In the genomic region with DNA sequence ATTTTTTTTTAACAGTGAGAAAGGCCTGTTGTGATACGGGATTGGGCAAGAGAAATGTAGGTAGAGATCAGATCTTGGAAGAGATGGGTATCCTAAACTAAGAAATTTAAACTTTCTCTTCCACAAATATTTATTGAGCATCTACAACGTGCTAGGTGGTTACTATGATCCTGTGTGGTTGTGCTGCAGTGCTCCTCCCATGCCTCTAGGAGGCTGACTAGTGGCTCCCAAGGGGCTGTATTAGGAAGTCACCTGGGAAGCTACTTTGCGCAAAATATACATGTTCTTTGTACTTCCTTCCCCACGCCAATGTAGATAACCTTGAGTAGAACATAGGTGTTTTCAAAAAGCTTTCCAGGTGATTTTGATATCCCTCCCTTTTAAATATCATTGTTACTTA, we compare ENCODE assay signal across 14 cellular contexts. TPM values are rescaled to one million over a fixed set of nuclear protein-coding genes. Genes with fewer than 3 reads are reported as not detected.
DNase-seq lines count a peak whose midpoint lies in the region; ATAC-seq, FAIRE-seq and TF ChIP-seq lines count a peak whose summit lies in the region.
"Had no signal": no experiment of that assay in that cellular context is flagged by ENCODE, and none has a peak within 500 bp of the region (broad histone marks: within the 10 kb centered on the region; RNA-seq: fewer than 3 reads in every experiment).

No MANE protein-coding gene starts in this region.

- FAIRE-seq in GM12892 (lab: Jason Lieb, UNC), result peak; percentile 70
- FAIRE-seq: TTC549 had no signal

- no peak overlapping the region for H3K4me2 ChIP-seq in mesendoderm (ENCODE audit: low read length)

- no peak overlapping the region for H2AK5ac ChIP-seq in mesendoderm (ENCODE audit: low read length)

- no peak overlapping the region for H4K8ac ChIP-seq in mesendoderm (ENCODE audit: low read depth, low read length)

- H3K4me3 Mint-ChIP-seq in CD4-positive, alpha-beta T cell, result peak overlapping the region; percentile 2
- H3K4me3 Mint-ChIP-seq in activated B cell treated with CpG ODN at 0.5 μM for 24 hours, result peak overlapping the region; percentile 12

- H3K56ac ChIP-seq in mesendoderm (ENCODE audit: low read length), result no peak overlapping the region

- no peaks in the 10 kb centered on the region for H3K9me3 Mint-ChIP-seq in CD4-positive, alpha-beta T cell
- H3K9me3 Mint-ChIP-seq in activated B cell treated with CpG ODN at 0.5 μM for 24 hours, result no peaks in the 10 kb centered on the region
- H3K9me3 Mint-ChIP-seq: IgD-negative memory B cell had no signal

- peaks cover 5% of the 10 kb centered on the region for H3K79me2 ChIP-seq in mesendoderm (ENCODE audit: control insufficient read depth, insufficient read depth, low read length)

- H2BK120ac ChIP-seq in mesendoderm (ENCODE audit: low read depth, low read length), result no peak overlapping the region

- peaks cover 92% of the 10 kb centered on the region for H3K4me1 Mint-ChIP-seq in CD4-positive, alpha-beta T cell (ENCODE audit: low read depth)
- H3K4me1 Mint-ChIP-seq in activated B cell treated with CpG ODN at 0.5 μM for 24 hours, result peaks cover 97% of the 10 kb centered on the region

- H2BK15ac ChIP-seq in mesendoderm (replicated peaks; ENCODE audit: low read depth), result no peak overlapping the region

- H3K4me3 ChIP-seq in mesendoderm (ENCODE audit: low read length), result no peak overlapping the region
- H3K4me3 ChIP-seq: prostate gland had no signal

- H3K27me3 ChIP-seq in CD4-positive, alpha-beta T cell (ENCODE audit: control insufficient read depth, insufficient read depth, low read length), result no peaks in the 10 kb centered on the region
- no peaks in the 10 kb centered on the region for H3K27me3 ChIP-seq in mesendoderm (ENCODE audit: insufficient read depth, low read length, poor library complexity)

- no peaks in the 10 kb centered on the region for H3K36me3 ChIP-seq in mesendoderm (ENCODE audit: control insufficient read depth, insufficient read depth, low read length)
- H3K36me3 ChIP-seq: prostate gland had no signal

- H3K36me3 Mint-ChIP-seq in CD4-positive, alpha-beta T cell (ENCODE audit: low read depth), result peaks cover 44% of the 10 kb centered on the region
- H3K36me3 Mint-ChIP-seq in activated B cell treated with CpG ODN at 0.5 μM for 24 hours (ENCODE audit: low read depth), result peaks cover 40% of the 10 kb centered on the region

- DNase-seq in CD4-positive, alpha-beta T cell, result no peak
- DNase-seq in GM12892 (ENCODE audit: insufficient read length), result no peak
- no peak for DNase-seq in activated B cell treated with CpG ODN at 0.5 μM for 24 hours
- peak; percentile 42 for DNase-seq in mesendoderm
- DNase-seq in activated CD8-positive, alpha-beta memory T cell treated with anti-CD3 and anti-CD28 coated beads, Interleukin-2, amount 50 U/mL, for 48 hours, result no peak
- no peak for DNase-seq in activated CD4-positive, CD25-positive, alpha-beta regulatory T cell (lab: John Stamatoyannopoulos, UW)
- no peak for DNase-seq in islet precursor cell
- DNase-seq in stimulated activated CD4-positive, alpha-beta T cell treated with anti-CD3 and anti-CD28 coated beads, Interleukin-15, amount 100 ng/mL, for 24 hours, result no peak
- DNase-seq: activated effector memory CD4-positive, alpha-beta T cell treated with Interleukin-2 at 50 U/mL for 16 hours; GF-D8; kidney glomerular epithelial cell had no signal

- H3K4ac ChIP-seq in mesendoderm (ENCODE audit: low read depth, low read length), result no peak overlapping the region

- H3K27me3 Mint-ChIP-seq in CD4-positive, alpha-beta T cell, result no peaks in the 10 kb centered on the region
- no peaks in the 10 kb centered on the region for H3K27me3 Mint-ChIP-seq in activated B cell treated with CpG ODN at 0.5 μM for 24 hours
- H3K27me3 Mint-ChIP-seq: IgD-negative memory B cell had no signal

- no peak for TF ChIP-seq POLR2A in GM12892 (IDR thresholded peaks at IDR 0.05; ENCODE audit: low read depth, low read length)

- WGBS in mesendoderm (ENCODE audit: extremely low coverage, insufficient coverage, low lambda C conversion rate), result no CpG with 5 or more reads among the region's 4 CpGs

- H3K9ac ChIP-seq in mesendoderm (ENCODE audit: low read length), result no peak overlapping the region

- no peak overlapping the region for H3K27ac Mint-ChIP-seq in CD4-positive, alpha-beta T cell
- peak overlapping the region; percentile 39 for H3K27ac Mint-ChIP-seq in activated B cell treated with CpG ODN at 0.5 μM for 24 hours

- H3K79me1 ChIP-seq in mesendoderm (ENCODE audit: low read length), result peaks cover 19% of the 10 kb centered on the region

- no peak overlapping the region for H3K18ac ChIP-seq in mesendoderm (ENCODE audit: low read length)

- no peak overlapping the region for H3K23ac ChIP-seq in mesendoderm (ENCODE audit: low read length)

- intact Hi-C loops in CD4-positive, alpha-beta T cell (cut with DNase I, micrococcal nuclease), result no loop called here
- intact Hi-C loops in activated B cell treated with CpG ODN at 0.5 μM for 24 hours (cut with micrococcal nuclease), result loop anchor here (1.0 to 2.0 kb wide), 2 partner anchors 12 to 23 kb away; no protein-coding TSS in a partner anchor

- peak; percentile 51 for ATAC-seq in CD4-positive, alpha-beta T cell (ENCODE audit: poor library complexity)
- peak; percentile 51 for ATAC-seq in activated B cell treated with CpG ODN at 0.5 μM for 24 hours (ENCODE audit: low read depth)

- H2BK5ac ChIP-seq in mesendoderm (ENCODE audit: low read length), result no peak overlapping the region

- TF ChIP-seq CTCF in CD4-positive, alpha-beta T cell (IDR thresholded peaks at IDR 0.05), result peak; percentile 21
- no peak for TF ChIP-seq CTCF in activated B cell treated with CpG ODN at 0.5 μM for 24 hours (IDR thresholded peaks at IDR 0.05)

- no peaks in the 10 kb centered on the region for H3K9me3 ChIP-seq in CD4-positive, alpha-beta T cell (ENCODE audit: control insufficient read depth, low read length)
- H3K9me3 ChIP-seq: prostate gland had no signal

- H4K5ac ChIP-seq in mesendoderm (ENCODE audit: low read length), result no peak overlapping the region

- POLR2A ChIA-PET in CD4-positive, alpha-beta T cell (lab: Charles Lee), result interaction anchor here (1.1 to 4.2 kb wide), 4 partner anchors 21 to 44 kb away, joined by 4 to 23 read pairs (median 7); a partner anchor contains a TSS
- POLR2A ChIA-PET in activated B cell treated with CpG ODN at 0.5 μM for 24 hours (lab: Charles Lee), result interaction anchor here (0.6 to 4.2 kb wide), 5 partner anchors 9 to 27 kb away, joined by 3 to 16 read pairs (median 5); a partner anchor contains a TSS

- CTCF ChIA-PET in CD4-positive, alpha-beta T cell (lab: Charles Lee), result interaction anchor here (0.6 to 4.7 kb wide), 11 partner anchors 10 to 68 kb away, joined by 3 to 15 read pairs (median 4); a partner anchor contains a TSS
- CTCF ChIA-PET in activated B cell treated with CpG ODN at 0.5 μM for 24 hours (lab: Charles Lee), result interaction anchor here (0.9 to 1.5 kb wide), 4 partner anchors 10 to 26 kb away, joined by 3 to 7 read pairs (median 4); no protein-coding TSS in a partner anchor

- H3K4me1 ChIP-seq in mesendoderm (ENCODE audit: control insufficient read depth, low read depth, low read length), result peaks cover 4% of the 10 kb centered on the region
- H3K4me1 ChIP-seq: prostate gland had no signal

- H3K27ac ChIP-seq in CD4-positive, alpha-beta T cell (ENCODE audit: low read depth, low read length), result no peak overlapping the region
- no peak overlapping the region for H3K27ac ChIP-seq in mesendoderm (ENCODE audit: low read depth, low read length)
- H3K27ac ChIP-seq: prostate gland had no signal

RNA-seq across cellular contexts. Expression of a gene that starts 27.2 kb away (rescaled TPM):
- total RNA-seq in CD4-positive, alpha-beta T cell, result 100 to 1,000 TPM; 280 to 282 TPM
- 27.9 TPM for polyA plus RNA-seq in GM12892 (2012; ENCODE audit: missing spikeins)
- 92.7 and 110 TPM in 2 replicates for total RNA-seq in activated B cell treated with CpG ODN at 0.5 μM for 24 hours
- polyA plus RNA-seq in mesendoderm (2013, experiment 1 of 2), result 10.3 TPM
- polyA plus RNA-seq in mesendoderm (2013, experiment 2 of 2), result 9.1 TPM
